In genomic region chr3:41037651-41038334, GRCh38 we compare ENCODE assay signal across 23 cellular contexts.
DNase-seq lines count a peak whose midpoint lies in the region; ATAC-seq, FAIRE-seq and TF ChIP-seq lines count a peak whose summit lies in the region.
"Had no signal": no experiment of that assay in that cellular context is flagged by ENCODE, and none has a peak within 500 bp of the region (broad histone marks: within the 10 kb centered on the region; RNA-seq: fewer than 3 reads in every experiment).

No MANE protein-coding gene starts in this region.

- no peak overlapping the region for H3K27ac ChIP-seq in esophagus muscularis mucosa (replicated peaks in 1 of 4)
- H3K27ac ChIP-seq: 22Rv1, BLaER1, C4-2B, GM23248 had no signal

- no peak overlapping the region for H3K4me3 Mint-ChIP-seq in activated T-cell treated with anti-CD3 and anti-CD28 coated beads, Interleukin-2, amount 50 U/mL, for 24 hours
- H3K4me3 Mint-ChIP-seq: B cell; CD4-positive, CD25-positive, alpha-beta regulatory T cell; CD8-positive, alpha-beta T cell had no signal

- FAIRE-seq in GM12891 (lab: Jason Lieb, UNC): no peak
- FAIRE-seq: A204.1, GM12892, H1 had no signal

- TF ChIP-seq CTCF in esophagus muscularis mucosa (IDR thresholded peaks at IDR 0.05): no peak

- no peaks in the 10 kb centered on the region for H3K27me3 ChIP-seq in esophagus muscularis mucosa
- H3K27me3 ChIP-seq: BLaER1 had no signal

- H3K36me3 ChIP-seq in esophagus muscularis mucosa: no peaks in the 10 kb centered on the region
- H3K36me3 ChIP-seq: BLaER1 had no signal

- peaks cover 34% of the 10 kb centered on the region for H3K27me3 Mint-ChIP-seq in activated T-cell treated with anti-CD3 and anti-CD28 coated beads, Interleukin-2, amount 50 U/mL, for 24 hours

- no peak for ATAC-seq in Right ventricle myocardium superior (ENCODE audit: poor library complexity)
- ATAC-seq: CD8-positive, alpha-beta T cell had no signal

- TF ChIP-seq EP300 in esophagus muscularis mucosa (IDR thresholded peaks at IDR 0.05): no peak

- no peak for DNase-seq in GM12891 (ENCODE audit: insufficient read length, low spot score)
- peak; percentile 14 for DNase-seq in MV-4-11 (lab: John Stamatoyannopoulos, UW)
- DNase-seq in esophagus muscularis mucosa (ENCODE audit: extremely low spot score): peak; percentile 70
- no peak for DNase-seq in Right ventricle myocardium superior
- DNase-seq in activated T-cell treated with anti-CD3 and anti-CD28 coated beads, Interleukin-2, amount 50 U/mL, for 24 hours: no peak
- no peak for DNase-seq in SK-N-DZ (ENCODE audit: low spot score)
- DNase-seq: Caco-2; CD4-positive, CD25-positive, alpha-beta regulatory T cell; CD8-positive, alpha-beta T cell; DMS153; DMS79; EL; GDM1; GM23248; H7; HCEC 1CT had no signal

- H3K36me3 Mint-ChIP-seq in activated T-cell treated with anti-CD3 and anti-CD28 coated beads, Interleukin-2, amount 50 U/mL, for 24 hours (ENCODE audit: low read depth): no peaks in the 10 kb centered on the region
- H3K36me3 Mint-ChIP-seq: CD4-positive, CD25-positive, alpha-beta regulatory T cell; CD8-positive, alpha-beta T cell had no signal

- H3K27ac Mint-ChIP-seq in activated T-cell treated with anti-CD3 and anti-CD28 coated beads, Interleukin-2, amount 50 U/mL, for 24 hours: no peak overlapping the region
- H3K27ac Mint-ChIP-seq: B cell; CD4-positive, CD25-positive, alpha-beta regulatory T cell; CD8-positive, alpha-beta T cell had no signal

- H3K9me3 Mint-ChIP-seq in activated T-cell treated with anti-CD3 and anti-CD28 coated beads, Interleukin-2, amount 50 U/mL, for 24 hours: no peaks in the 10 kb centered on the region
- H3K9me3 Mint-ChIP-seq: CD4-positive, CD25-positive, alpha-beta regulatory T cell; CD8-positive, alpha-beta T cell had no signal

- no peaks in the 10 kb centered on the region for H3K9me3 ChIP-seq in esophagus muscularis mucosa
- H3K9me3 ChIP-seq: BLaER1, Caco-2 had no signal

- intact Hi-C loops in esophagus muscularis mucosa (cut with DNase I) (no loop called here), Right ventricle myocardium superior (cut with DNase I) (no loop called here)

- H3K4me1 ChIP-seq in esophagus muscularis mucosa: peaks cover 0 to 13% (median 7%) of the 10 kb centered on the region in 4 donors
- H3K4me1 ChIP-seq: Caco-2 had no signal

- no peak for TF ChIP-seq POLR2A in GM12891 (IDR thresholded peaks at IDR 0.05; ENCODE audit: low read depth, low read length)
- no peak for TF ChIP-seq POLR2A in esophagus muscularis mucosa (IDR thresholded peaks at IDR 0.05; ENCODE audit: low read depth)

- WGBS in esophagus muscularis mucosa: 90% methylated on average over 4 of the region's 4 CpGs

- H3K4me1 Mint-ChIP-seq in activated T-cell treated with anti-CD3 and anti-CD28 coated beads, Interleukin-2, amount 50 U/mL, for 24 hours (ENCODE audit: low read depth): no peaks in the 10 kb centered on the region
- H3K4me1 Mint-ChIP-seq: CD4-positive, CD25-positive, alpha-beta regulatory T cell had no signal

- no peak overlapping the region for H3K4me3 ChIP-seq in esophagus muscularis mucosa
- H3K4me3 ChIP-seq: BLaER1, GM23248 had no signal

TF ChIP-seq in GM12891, 5 proteins besides CTCF, POLR2A, EP300 and RAD21:
- TF ChIP-seq SPI1 (IDR thresholded peaks at IDR 0.05; ENCODE audit: low read depth, low read length) (peak; percentile 51), TAF1 (IDR thresholded peaks at IDR 0.05; ENCODE audit: low read depth, low read length) (no peak), PAX5 (IDR thresholded peaks at IDR 0.05; ENCODE audit: insufficient read depth, low read length, severe bottlenecking) (no peak), POU2F2 (IDR thresholded peaks at IDR 0.05; ENCODE audit: low read depth, low read length) (no peak), POLR2AphosphoS5 (IDR thresholded peaks at IDR 0.05; ENCODE audit: low read depth, low read length) (no peak)

Comparison
In these comparisons a context has a peak if more than half of its experiments do, and no peak if none do; other contexts are left out.
1. DNase-seq: peak in MV-4-11 (single experiment) and esophagus muscularis mucosa (single experiment); none in GM12891 (single experiment), Right ventricle myocardium superior (single experiment), activated T-cell treated with anti-CD3 and anti-CD28 coated beads, Interleukin-2, amount 50 U/mL, for 24 hours (single experiment) and SK-N-DZ (single experiment).